8 cellular contexts compared by ENCODE assay signal in the genomic region with DNA sequence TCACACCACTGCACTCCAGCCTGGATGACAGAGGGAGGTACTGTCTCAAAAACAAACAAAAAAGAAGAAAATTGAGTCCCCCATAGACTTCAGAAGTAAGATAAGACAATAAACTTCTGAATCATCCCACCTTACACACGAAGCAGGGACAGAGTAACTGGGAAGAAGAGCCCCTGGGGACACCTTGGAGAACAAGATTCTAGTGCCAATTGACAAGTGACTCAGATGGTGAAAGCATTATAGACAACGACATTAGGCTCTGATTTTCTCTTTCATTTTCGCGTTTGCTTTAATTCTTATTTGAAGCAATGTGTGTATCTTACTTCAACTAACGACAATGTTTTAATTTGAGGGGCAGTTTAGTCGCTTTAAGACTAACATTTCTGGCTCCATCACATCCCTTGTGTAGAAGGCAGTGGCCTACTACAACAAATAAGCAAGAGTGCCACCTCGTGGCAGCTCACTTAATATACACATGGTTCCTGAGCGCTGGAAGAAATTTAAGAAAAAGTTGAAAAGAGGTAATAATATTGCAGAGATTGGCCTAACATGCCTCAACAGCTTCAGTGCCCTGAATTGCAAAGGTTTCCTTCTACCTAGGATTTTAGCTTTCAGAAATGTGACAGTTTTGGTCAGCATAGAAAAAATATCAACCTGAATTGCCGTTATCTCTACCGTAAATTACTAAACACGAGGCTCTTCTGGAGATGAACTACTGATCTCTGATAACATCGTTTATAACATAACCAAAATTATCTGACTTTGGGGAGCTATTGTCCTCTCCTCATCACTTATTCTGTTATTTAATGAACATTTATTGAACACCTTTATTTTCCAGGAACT. TPM values are rescaled to one million over a fixed set of nuclear protein-coding genes. Genes with fewer than 3 reads are reported as not detected.
DNase-seq lines count a peak whose midpoint lies in the region; ATAC-seq, FAIRE-seq and TF ChIP-seq lines count a peak whose summit lies in the region.

No MANE protein-coding gene starts in this region.

- peak; percentile 64 for FAIRE-seq in pancreas (lab: Jason Lieb, UNC)
- no peak for FAIRE-seq in urothelium cell line (lab: Jason Lieb, UNC)

- 25 to 27% methylated on average over 12 of the region's 12 CpGs for WGBS in pancreas, 2 donors

- no peak overlapping the region for H3K4me3 ChIP-seq in pancreas

- H3K4me1 ChIP-seq in pancreas = no peaks in the 10 kb centered on the region

- DNase-seq in DMS53 treated with DMSO at 0.1 percent for 48 hours (lab: John Stamatoyannopoulos, UW; ENCODE audit: unreplicated experiment) (peak; percentile 80), Kasumi-1 (lab: John Stamatoyannopoulos, UW) (peak; percentile 67 to 77), RPMI7951 (ENCODE audit: low read depth) (peak; percentile 56), foreskin melanocyte (peak; percentile 45), pancreas (peak in 5 of 6 donors; percentile 22 to 85 (median 55)), urothelium cell line (ENCODE audit: low spot score) (peak; percentile 59)
- DNase-seq in activated T-helper 9 cell treated with anti-CD3 and anti-CD28 coated beads, Interleukin-2, amount 50 U/mL, for 16 hours (ENCODE audit: low read depth) = peak; percentile 27

- ATAC-seq in GM21515 (IDR thresholded peaks at IDR 0.05; ENCODE audit: unreplicated experiment) = peak; percentile 81
- peak in 3 of 4 donors; percentile 86 to 88 (median 86) for ATAC-seq in pancreas

- H3K27me3 ChIP-seq in pancreas = no peaks in the 10 kb centered on the region

- no peaks in the 10 kb centered on the region for H3K36me3 ChIP-seq in pancreas

- no peaks in the 10 kb centered on the region for H3K9me3 ChIP-seq in pancreas

- TF ChIP-seq CTCF in pancreas (IDR thresholded peaks at IDR 0.05) = peak; percentile 30 to 71 (median 55)

- no peak overlapping the region for H3K27ac ChIP-seq in pancreas

- intact Hi-C loops in pancreas (cut with DNase I) = loop anchor here in 1 of 3 donors (10.0 kb wide), 2 partner anchors 331 to 731 kb away; no protein-coding TSS in a partner anchor

RNA-seq across cellular contexts. Expression of a gene that starts 36.7 kb away (rescaled TPM):
- total RNA-seq in RPMI7951 (2014; rRNA removed; shearing (Covaris generic)) = 21.8 and 30.9 TPM in 2 replicates
- 100 to 1,000 TPM in 1 of 6 donors, 10 to 100 TPM in 5; 10.3 to 232 (median 18.6) TPM for total RNA-seq in pancreas
- polyA plus RNA-seq in pancreas = 10 to 100 TPM; 27.5 to 91.5 TPM

Comparison
In these comparisons a context has a peak if more than half of its experiments do, and no peak if none do; other contexts are left out.
1. DNase-seq: peak in every context shown above with its lines; median percentile 80 in DMS53 treated with DMSO at 0.1 percent for 48 hours; 72 in Kasumi-1; 59 in urothelium cell line; 56 in RPMI7951; 55 in pancreas; 45 in foreskin melanocyte; 27 in activated T-helper 9 cell treated with anti-CD3 and anti-CD28 coated beads, Interleukin-2, amount 50 U/mL, for 16 hours.